16 cellular contexts compared by ENCODE assay signal in genomic region chr6:10962673-10963072, GRCh38.
DNase-seq lines count a peak whose midpoint lies in the region; ATAC-seq, FAIRE-seq and TF ChIP-seq lines count a peak whose summit lies in the region.
"Had no signal": no experiment of that assay in that cellular context is flagged by ENCODE, and none has a peak within 500 bp of the region (broad histone marks: within the 10 kb centered on the region; RNA-seq: fewer than 3 reads in every experiment).

No MANE protein-coding gene starts in this region.

- peak overlapping the region; percentile 17; the same call in 1 of the 2 replicates for H3K27ac ChIP-seq in SK-N-MC
- H3K27ac ChIP-seq: BLaER1, neutrophil, thoracic aorta had no signal

- DNase-seq in AG08395 (ENCODE audit: low spot score), result peak; percentile 46
- DNase-seq in SK-N-MC (ENCODE audit: low read depth, low spot score), result peak; percentile 37
- peak; percentile 93 for DNase-seq in fibroblast of villous mesenchyme (ENCODE audit: low read depth)
- no peak for DNase-seq in ACHN
- no peak for DNase-seq in NCI-H82 (lab: John Stamatoyannopoulos, UW)
- DNase-seq in D721Med (ENCODE audit: insufficient read length, low spot score), result no peak
- DNase-seq: islet precursor cell, Karpas-422, NCI-H446 treated with DMSO at 0.1 percent for 48 hours, SIG-M5 had no signal

- TF ChIP-seq CTCF in fibroblast of villous mesenchyme (IDR thresholded peaks at IDR 0.05; ENCODE audit: insufficient read depth, low read depth, low read length), result no peak
- no peak for TF ChIP-seq CTCF in D721Med (IDR thresholded peaks at IDR 0.05; ENCODE audit: insufficient read depth, missing control alignments)

- no peaks in the 10 kb centered on the region for H3K36me3 ChIP-seq in SK-N-MC (ENCODE audit: insufficient read depth, low read length)
- H3K36me3 ChIP-seq: BLaER1, neutrophil, thoracic aorta had no signal

- H3K4me3 ChIP-seq in SK-N-MC, result no peak overlapping the region
- H3K4me3 ChIP-seq in fibroblast of villous mesenchyme (ENCODE audit: low read depth, low read length), result no peak overlapping the region
- H3K4me3 ChIP-seq: BLaER1, thoracic aorta had no signal

- H3K9ac ChIP-seq in SK-N-MC (ENCODE audit: insufficient read length), result no peak overlapping the region
- H3K9ac ChIP-seq: BLaER1 had no signal

- in situ Hi-C loops in ACHN (cut with HindIII; ENCODE audit: low pct_ligation_motif_present, low pct_unique_long_range_greater_than_20kb, low sequenced_read_pairs), result no loop called here

- no peaks in the 10 kb centered on the region; the same call in 1 of the 2 replicates for H3K9me3 ChIP-seq in SK-N-MC (ENCODE audit: low read depth, low read length)
- H3K9me3 ChIP-seq: neutrophil had no signal

- FAIRE-seq in D721Med (lab: Jason Lieb, UNC), result no peak

- ATAC-seq in HG02588 (IDR thresholded peaks at IDR 0.05; ENCODE audit: unreplicated experiment) (peak; percentile 59), GM18861 (IDR thresholded peaks at IDR 0.05; ENCODE audit: unreplicated experiment) (no peak)
- ATAC-seq: activated CD4-positive, CD25-positive, alpha-beta regulatory T cell treated with anti-CD3 and anti-CD28 coated beads, Interleukin-2, amount 50 U/mL, for 24 hours had no signal

Comparison
In these comparisons a context has a peak if more than half of its experiments do, and no peak if none do; other contexts are left out.
1. DNase-seq: peak in AG08395 (single experiment), SK-N-MC (single experiment) and fibroblast of villous mesenchyme (single experiment); none in ACHN (single experiment), NCI-H82 (single experiment) and D721Med (single experiment).